In genomic region chr10:101429423-101429822, GRCh38 we compare ENCODE assay signal across 27 cellular contexts.
DNase-seq lines count a peak whose midpoint lies in the region; TF ChIP-seq lines count a peak whose summit lies in the region.
"Had no signal": no experiment of that assay in that cellular context is flagged by ENCODE, and none has a peak within 500 bp of the region (broad histone marks: within the 10 kb centered on the region; RNA-seq: fewer than 3 reads in every experiment).

No MANE protein-coding gene starts in this region.

- CTCF ChIA-PET in HEK293 (lab: Yijun Ruan, JAX), result interaction anchor here (0.8 to 1.4 kb wide), 2 partner anchors 10 to 121 kb away, joined by 3 to 7 read pairs; no protein-coding TSS in a partner anchor

- POLR2A ChIA-PET in HEK293 (lab: Yijun Ruan, JAX), result no interaction called here

- no peaks in the 10 kb centered on the region for H3K4me1 ChIP-seq in HEK293 (ENCODE audit: control insufficient read depth, insufficient read depth, low read length)
- H3K4me1 ChIP-seq: A549, BE2C, Caco-2 had no signal

- no peaks in the 10 kb centered on the region for H3K9me3 ChIP-seq in HEK293 (ENCODE audit: control insufficient read depth, insufficient read depth, low read depth, low read length)
- H3K9me3 ChIP-seq: A549; BE2C; BLaER1; BLaER1 treated with 17β-estradiol and CSF1 and Interleukin-3, amounts not matched to agents 10 nM and 100 nM; Caco-2 had no signal

- no peak for DNase-seq in NCI-H1092 treated with DMSO at 0.1 percent for 48 hours (lab: John Stamatoyannopoulos, UW)
- DNase-seq: 8988T; ACHN; AML-193; BE2C; C1 segment of cervical spinal cord; Caco-2; Calu3; CD4-positive, alpha-beta memory T cell; CD4-positive, alpha-beta T cell; CD4-positive, CD25-positive, alpha-beta regulatory T cell; CD8-positive, alpha-beta memory T cell; CD8-positive, alpha-beta T cell; COR-L47; DMS 273 treated with DMSO at 0.1 percent for 48 hours; DMS153; DMS53; DMS79; DMS79 treated with DMSO at 0.1 percent for 48 hours; DND-41; EL had no signal

- H3K36me3 ChIP-seq in HEK293 (ENCODE audit: control insufficient read depth in 2 of 2, insufficient read depth in 1 of 2, low read length in 2 of 2), result no peaks in the 10 kb centered on the region; a peak in 1 of 3 replicates
- H3K36me3 ChIP-seq: BE2C had no signal

- H3K4me3 ChIP-seq in HEK293 (ENCODE audit: low read depth, low read length), result no peak overlapping the region
- H3K4me3 ChIP-seq: A549; BLaER1; BLaER1 treated with 17β-estradiol and CSF1 and Interleukin-3, amounts not matched to agents 10 nM and 100 nM had no signal

- H3K27ac ChIP-seq in HEK293 (ENCODE audit: extremely low read depth, low read depth, low read length), result no peak overlapping the region
- H3K27ac ChIP-seq: 22Rv1; A549; BLaER1; BLaER1 treated with 17β-estradiol and CSF1 and Interleukin-3, amounts not matched to agents 10 nM and 100 nM; C4-2B had no signal

- TF ChIP-seq CTCF in HEK293 (tag by site-specific recombination; IDR thresholded peaks at IDR 0.05), result no peak

TF ChIP-seq in HEK293, 187 proteins besides CTCF, POLR2A, EP300 and RAD21:
- TF ChIP-seq, protein P1, sequence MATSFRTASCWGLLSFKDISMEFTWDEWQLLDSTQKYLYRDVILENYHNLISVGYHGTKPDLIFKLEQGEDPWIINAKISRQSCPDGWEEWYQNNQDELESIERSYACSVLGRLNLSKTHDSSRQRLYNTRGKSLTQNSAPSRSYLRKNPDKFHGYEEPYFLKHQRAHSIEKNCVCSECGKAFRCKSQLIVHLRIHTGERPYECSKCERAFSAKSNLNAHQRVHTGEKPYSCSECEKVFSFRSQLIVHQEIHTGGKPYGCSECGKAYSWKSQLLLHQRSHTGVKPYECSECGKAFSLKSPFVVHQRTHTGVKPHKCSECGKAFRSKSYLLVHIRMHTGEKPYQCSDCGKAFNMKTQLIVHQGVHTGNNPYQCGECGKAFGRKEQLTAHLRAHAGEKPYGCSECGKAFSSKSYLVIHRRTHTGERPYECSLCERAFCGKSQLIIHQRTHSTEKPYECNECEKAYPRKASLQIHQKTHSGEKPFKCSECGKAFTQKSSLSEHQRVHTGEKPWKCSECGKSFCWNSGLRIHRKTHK (tag by site-specific recombination; IDR thresholded peaks at IDR 0.05), result no peak
- TF ChIP-seq ZSCAN18 (tag by site-specific recombination; IDR thresholded peaks at IDR 0.05) (no peak), KLF8 (tag by site-specific recombination; IDR thresholded peaks at IDR 0.05) (no peak), ZNF558 (tag by site-specific recombination; IDR thresholded peaks at IDR 0.05) (no peak), ZNF785 (tag by site-specific recombination; IDR thresholded peaks at IDR 0.05) (no peak), ZNF16 (tag by site-specific recombination; IDR thresholded peaks at IDR 0.05; ENCODE audit: low read depth) (no peak), ZNF596 (tag by site-specific recombination; IDR thresholded peaks at IDR 0.05) (peak; percentile 86), SP3 (tag by site-specific recombination; IDR thresholded peaks at IDR 0.05) (no peak), ZFP41 (tag by site-specific recombination; IDR thresholded peaks at IDR 0.05; ENCODE audit: borderline replicate concordance) (no peak), ZNF610 (tag by site-specific recombination; IDR thresholded peaks at IDR 0.05; ENCODE audit: borderline replicate concordance) (no peak), ZNF514 (tag by site-specific recombination; IDR thresholded peaks at IDR 0.05) (no peak), PRDM1 (tag by site-specific recombination; IDR thresholded peaks at IDR 0.05) (peak; percentile 85), ZNF747 (tag by site-specific recombination; IDR thresholded peaks at IDR 0.05) (no peak)
